In genomic region chr12:6788972-6789905, GRCh38 we compare ENCODE assay signal across 8 cellular contexts. TPM values are rescaled to one million over a fixed set of nuclear protein-coding genes. Genes with fewer than 3 reads are reported as not detected.
DNase-seq lines count a peak whose midpoint lies in the region; ATAC-seq, FAIRE-seq and TF ChIP-seq lines count a peak whose summit lies in the region.

TSS of gene CD4 (plus strand) at chr12:6789528. CDS start at chr12:6800139, 10,611 bp downstream.

- H3K4me3 ChIP-seq in lower leg skin (ENCODE audit: low read depth, poor library complexity, severe bottlenecking) = no peak within 1 kb of the TSS

- FAIRE-seq in frontal cortex (lab: Jason Lieb, UNC) = no peak

- TF ChIP-seq CTCF in lower leg skin (IDR thresholded peaks at IDR 0.05) = no peak

- no peak for ATAC-seq in GM18517 (IDR thresholded peaks at IDR 0.05; ENCODE audit: unreplicated experiment)
- no peak for ATAC-seq in GM19452 (IDR thresholded peaks at IDR 0.05; ENCODE audit: unreplicated experiment)

- TF ChIP-seq POLR2A in lower leg skin (IDR thresholded peaks at IDR 0.05) = no peak

- intact Hi-C loops in lower leg skin (cut with DNase I; ENCODE audit: low total_unique reads) = no loop called here

- 52 to 55% methylated on average over 18 of the region's 18 CpGs for WGBS in lower leg skin, 2 donors

- DNase-seq in NOMO-1 (lab: John Stamatoyannopoulos, UW; ENCODE audit: unreplicated experiment in 2 of 2) (peak; percentile 58 to 63), lower leg skin (ENCODE audit: low spot score in 2 of 2) (peak; percentile 70 to 94), frontal cortex (ENCODE audit: low spot score in 2 of 2) (no peak), COLO829 (ENCODE audit: low spot score) (no peak)
- peak; percentile 56 for DNase-seq in activated T-helper 9 cell treated with anti-CD3 and anti-CD28 coated beads, Interleukin-2, amount 50 U/mL, for 16 hours (ENCODE audit: low read depth)
- DNase-seq in stimulated activated naive CD4-positive, alpha-beta T cell (lab: John Stamatoyannopoulos, UW) = peak; percentile 44 to 77 (median 72)

RNA-seq across cellular contexts. Expression of gene CD4, which starts in this region (rescaled TPM):
- total RNA-seq in lower leg skin (1 to 10 TPM; 2.9 to 7.0 (median 3.6) TPM), frontal cortex (2.0 TPM)

Comparison
In these comparisons a context has a peak if more than half of its experiments do, and no peak if none do; other contexts are left out.
1. DNase-seq: peak in NOMO-1 (2 of 2), activated T-helper 9 cell treated with anti-CD3 and anti-CD28 coated beads, Interleukin-2, amount 50 U/mL, for 16 hours (single experiment), lower leg skin (2 of 2) and stimulated activated naive CD4-positive, alpha-beta T cell (6 of 6); none in frontal cortex (0 of 2) and COLO829 (single experiment).